In genomic region chr3:150429767-150430166, GRCh38 we compare ENCODE assay signal across 2 cellular contexts.
TF ChIP-seq lines count a peak whose summit lies in the region.

No MANE protein-coding gene starts in this region.

TF ChIP-seq in HepG2, 621 proteins besides CTCF, POLR2A, EP300 and RAD21:
- TF ChIP-seq MAFK (conservative IDR thresholded peaks at IDR 0.05 in 1 of 2, IDR thresholded peaks at IDR 0.05 in 1 of 2; ENCODE audit: low read length in 2 of 2): peak; percentile 91 to 98
- TF ChIP-seq ZNF577 (CRISPR knock-in tag; IDR thresholded peaks at IDR 0.05; ENCODE audit: borderline replicate concordance, low read depth): no peak
- no peak for TF ChIP-seq BORCS8-MEF2B (CRISPR knock-in tag; IDR thresholded peaks at IDR 0.05)
- no peak for TF ChIP-seq PLRG1 (conservative IDR thresholded peaks at IDR 0.05)
- TF ChIP-seq MAFF (IDR thresholded peaks at IDR 0.05; ENCODE audit: low read depth, low read length): peak; percentile 96
- TF ChIP-seq, protein P1, sequence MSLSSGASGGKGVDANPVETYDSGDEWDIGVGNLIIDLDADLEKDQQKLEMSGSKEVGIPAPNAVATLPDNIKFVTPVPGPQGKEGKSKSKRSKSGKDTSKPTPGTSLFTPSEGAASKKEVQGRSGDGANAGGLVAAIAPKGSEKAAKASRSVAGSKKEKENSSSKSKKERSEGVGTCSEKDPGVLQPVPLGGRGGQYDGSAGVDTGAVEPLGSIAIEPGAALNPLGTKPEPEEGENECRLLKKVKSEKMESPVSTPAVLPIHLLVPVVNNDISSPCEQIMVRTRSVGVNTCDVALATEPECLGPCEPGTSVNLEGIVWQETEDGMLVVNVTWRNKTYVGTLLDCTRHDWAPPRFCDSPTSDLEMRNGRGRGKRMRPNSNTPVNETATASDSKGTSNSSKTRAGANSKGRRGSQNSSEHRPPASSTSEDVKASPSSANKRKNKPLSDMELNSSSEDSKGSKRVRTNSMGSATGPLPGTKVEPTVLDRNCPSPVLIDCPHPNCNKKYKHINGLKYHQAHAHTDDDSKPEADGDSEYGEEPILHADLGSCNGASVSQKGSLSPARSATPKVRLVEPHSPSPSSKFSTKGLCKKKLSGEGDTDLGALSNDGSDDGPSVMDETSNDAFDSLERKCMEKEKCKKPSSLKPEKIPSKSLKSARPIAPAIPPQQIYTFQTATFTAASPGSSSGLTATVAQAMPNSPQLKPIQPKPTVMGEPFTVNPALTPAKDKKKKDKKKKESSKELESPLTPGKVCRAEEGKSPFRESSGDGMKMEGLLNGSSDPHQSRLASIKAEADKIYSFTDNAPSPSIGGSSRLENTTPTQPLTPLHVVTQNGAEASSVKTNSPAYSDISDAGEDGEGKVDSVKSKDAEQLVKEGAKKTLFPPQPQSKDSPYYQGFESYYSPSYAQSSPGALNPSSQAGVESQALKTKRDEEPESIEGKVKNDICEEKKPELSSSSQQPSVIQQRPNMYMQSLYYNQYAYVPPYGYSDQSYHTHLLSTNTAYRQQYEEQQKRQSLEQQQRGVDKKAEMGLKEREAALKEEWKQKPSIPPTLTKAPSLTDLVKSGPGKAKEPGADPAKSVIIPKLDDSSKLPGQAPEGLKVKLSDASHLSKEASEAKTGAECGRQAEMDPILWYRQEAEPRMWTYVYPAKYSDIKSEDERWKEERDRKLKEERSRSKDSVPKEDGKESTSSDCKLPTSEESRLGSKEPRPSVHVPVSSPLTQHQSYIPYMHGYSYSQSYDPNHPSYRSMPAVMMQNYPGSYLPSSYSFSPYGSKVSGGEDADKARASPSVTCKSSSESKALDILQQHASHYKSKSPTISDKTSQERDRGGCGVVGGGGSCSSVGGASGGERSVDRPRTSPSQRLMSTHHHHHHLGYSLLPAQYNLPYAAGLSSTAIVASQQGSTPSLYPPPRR (CRISPR knock-in tag; IDR thresholded peaks at IDR 0.05; ENCODE audit: borderline replicate concordance): no peak
- TF ChIP-seq WIZ (CRISPR knock-in tag; IDR thresholded peaks at IDR 0.05): no peak

TF ChIP-seq in H1, 55 proteins besides CTCF, POLR2A, EP300 and RAD21:
- peak; percentile 87 for TF ChIP-seq MAFK (IDR thresholded peaks at IDR 0.05; ENCODE audit: low read depth, low read length)
- no peak for TF ChIP-seq CEBPB (IDR thresholded peaks at IDR 0.05; ENCODE audit: low read depth, low read length)
TF ChIP-seq in H1: peak in this region for 1.
